19 cellular contexts compared by ENCODE assay signal in the genomic region with DNA sequence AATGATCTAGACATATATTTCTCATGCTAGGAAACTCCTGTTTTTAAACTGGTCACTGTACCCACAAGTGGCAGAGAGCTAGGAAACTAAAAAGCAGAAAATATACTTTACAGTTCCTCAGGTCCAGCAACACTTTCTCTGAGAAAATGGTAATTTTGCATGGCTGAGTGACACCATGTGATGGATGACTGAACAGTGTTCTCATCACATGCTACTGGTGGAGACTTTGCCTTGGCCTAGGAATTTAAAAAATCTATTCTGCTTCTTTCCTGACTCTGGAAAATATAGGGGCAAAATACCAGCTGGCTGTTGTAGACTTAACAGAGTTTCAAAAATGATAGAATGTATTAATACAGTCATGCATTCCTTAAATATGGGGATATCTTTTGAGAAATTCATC. TPM values are rescaled to one million over a fixed set of nuclear protein-coding genes. Genes with fewer than 3 reads are reported as not detected.
DNase-seq lines count a peak whose midpoint lies in the region; ATAC-seq and TF ChIP-seq lines count a peak whose summit lies in the region.
"Had no signal": no experiment of that assay in that cellular context is flagged by ENCODE, and none has a peak within 500 bp of the region (broad histone marks: within the 10 kb centered on the region; RNA-seq: fewer than 3 reads in every experiment).

No MANE protein-coding gene starts in this region.

- no peaks in the 10 kb centered on the region for H3K27me3 ChIP-seq in CD4-positive, alpha-beta T cell (ENCODE audit: control insufficient read depth, insufficient read depth, low read length)
- H3K27me3 ChIP-seq: SJCRH30, uterus had no signal

- no peaks in the 10 kb centered on the region for H3K9me3 ChIP-seq in CD4-positive, alpha-beta T cell (ENCODE audit: control insufficient read depth, low read length)
- H3K9me3 ChIP-seq: SJCRH30, uterus had no signal

- POLR2A ChIA-PET in CD4-positive, alpha-beta T cell (lab: Charles Lee) = interaction anchor here (0.6 kb wide), 1 partner anchor 9 kb away, joined by 3 read pairs; no protein-coding TSS in a partner anchor

- H3K4me3 Mint-ChIP-seq in CD4-positive, alpha-beta T cell = no peak overlapping the region
- H3K4me3 Mint-ChIP-seq: activated naive CD8-positive, alpha-beta T cell treated with anti-CD3 and anti-CD28 coated beads, Interleukin-2, amount 10 ng/mL, durations not matched to agents 7 days and 5 days; activated T-helper 1 cell treated with anti-CD3 and anti-CD28 coated beads, Interleukin-12 subunit alpha, Interleukin-12 subunit beta, Interleukin-2, Interleukin-4 antibody, amounts not matched to agents 30 ng/mL and 10 ng/mL and 1 ng/mL, durations not matched to agents 14 hours and 24 hours and 36 hours had no signal

- no peak overlapping the region for H3K27ac ChIP-seq in CD4-positive, alpha-beta T cell (ENCODE audit: low read depth, low read length)
- H3K27ac ChIP-seq: SJCRH30, uterus had no signal

- TF ChIP-seq CTCF in CD4-positive, alpha-beta T cell (IDR thresholded peaks at IDR 0.05) = no peak

- no peak for ATAC-seq in HG02885 (IDR thresholded peaks at IDR 0.05; ENCODE audit: poor library complexity, unreplicated experiment)
- no peak for ATAC-seq in CD4-positive, alpha-beta T cell (ENCODE audit: poor library complexity)

- H3K4me1 Mint-ChIP-seq in CD4-positive, alpha-beta T cell (ENCODE audit: low read depth) = peaks cover 4% of the 10 kb centered on the region

- H3K36me3 Mint-ChIP-seq in CD4-positive, alpha-beta T cell (ENCODE audit: low read depth) = no peaks in the 10 kb centered on the region

- no peaks in the 10 kb centered on the region for H3K9me3 Mint-ChIP-seq in CD4-positive, alpha-beta T cell

- CTCF ChIA-PET in CD4-positive, alpha-beta T cell (lab: Charles Lee) = no interaction called here

- intact Hi-C loops in CD4-positive, alpha-beta T cell (cut with DNase I, micrococcal nuclease) = no loop called here

- H3K27ac Mint-ChIP-seq in CD4-positive, alpha-beta T cell = no peak overlapping the region
- H3K27ac Mint-ChIP-seq: activated naive CD8-positive, alpha-beta T cell treated with anti-CD3 and anti-CD28 coated beads, Interleukin-2, amount 10 ng/mL, durations not matched to agents 7 days and 5 days; activated T-helper 1 cell treated with anti-CD3 and anti-CD28 coated beads, Interleukin-12 subunit alpha, Interleukin-12 subunit beta, Interleukin-2, Interleukin-4 antibody, amounts not matched to agents 30 ng/mL and 10 ng/mL and 1 ng/mL, durations not matched to agents 14 hours and 24 hours and 36 hours had no signal

- no peaks in the 10 kb centered on the region for H3K27me3 Mint-ChIP-seq in CD4-positive, alpha-beta T cell

- peak; percentile 26 for DNase-seq in EL
- peak; percentile 58 for DNase-seq in amniotic epithelial cell (ENCODE audit: low read depth)
- DNase-seq in kidney glomerular epithelial cell (lab: John Stamatoyannopoulos, UW) = peak; percentile 46
- peak; percentile 70 for DNase-seq in renal cortical epithelial cell (ENCODE audit: low read depth)
- no peak for DNase-seq in SKM-1 treated with dmso at 0.1 percent for 144 hours (lab: John Stamatoyannopoulos, UW; ENCODE audit: unreplicated experiment)
- DNase-seq in cerebellum (ENCODE audit: low spot score) = no peak
- no peak for DNase-seq in CD4-positive, alpha-beta T cell
- DNase-seq: activated CD4-positive, alpha-beta T cell treated with anti-CD3 and anti-CD28 coated beads for 1 hour; activated naive CD8-positive, alpha-beta T cell treated with anti-CD3 and anti-CD28 coated beads, Interleukin-2, amount 10 ng/mL, durations not matched to agents 7 days and 5 days; Calu3; midbrain; NCI-H1105 treated with DMSO at 0.1 percent for 48 hours; NCI-H524; occipital lobe; T-helper 9 cell; uterus had no signal

RNA-seq across cellular contexts. Expression of gene LATS2, which starts 50.0 kb away (rescaled TPM):
- total RNA-seq in renal cortical epithelial cell (12.5 and 27.1 TPM in 2 replicates), cerebellum (4.3 TPM)
- 1 to 10 TPM; 6.2 to 6.5 TPM for total RNA-seq in CD4-positive, alpha-beta T cell

Comparison
In these comparisons a context has a peak if more than half of its experiments do, and no peak if none do; other contexts are left out.
1. DNase-seq: peak in EL (single experiment), amniotic epithelial cell (single experiment), kidney glomerular epithelial cell (single experiment) and renal cortical epithelial cell (single experiment); none in SKM-1 treated with dmso at 0.1 percent for 144 hours (single experiment), cerebellum (single experiment) and CD4-positive, alpha-beta T cell (0 of 10).